Comparison of ENCODE assay signal across 10 cellular contexts in genomic region chr16:10312784-10313724, GRCh38.
DNase-seq lines count a peak whose midpoint lies in the region; ATAC-seq, FAIRE-seq and TF ChIP-seq lines count a peak whose summit lies in the region.
"Had no signal": no experiment of that assay in that cellular context is flagged by ENCODE, and none has a peak within 500 bp of the region (broad histone marks: within the 10 kb centered on the region; RNA-seq: fewer than 3 reads in every experiment).

No MANE protein-coding gene starts in this region.

- peak; percentile 27 for DNase-seq in Calu3
- peak; percentile 59 for DNase-seq in RCC 7860 (ENCODE audit: low spot score)
- DNase-seq in caudate nucleus (lab: John Stamatoyannopoulos, UW): no peak
- DNase-seq in T-helper 9 cell: no peak
- no peak for DNase-seq in NCI-H82 (lab: John Stamatoyannopoulos, UW)
- no peak for DNase-seq in OCI-M2 (lab: John Stamatoyannopoulos, UW; ENCODE audit: unreplicated experiment)
- DNase-seq: SHP77, transverse colon had no signal

- no peaks in the 10 kb centered on the region for H3K27me3 Mint-ChIP-seq in Calu3 (ENCODE audit: unreplicated experiment)

- intact Hi-C loops in Calu3 (cut with micrococcal nuclease; ENCODE audit: unreplicated experiment): loop anchor here (2.0 kb wide), 2 partner anchors 56 to 424 kb away; no protein-coding TSS in a partner anchor

- peak; percentile 88 for FAIRE-seq in RCC 7860 (lab: Jason Lieb, UNC)

- no peak overlapping the region for H3K4me3 Mint-ChIP-seq in Calu3 (ENCODE audit: low read depth, unreplicated experiment)

- no TSS peak for BruUV-seq in Calu3 (replicated peaks; lab: Mats Ljungman, UMichigan)

- ATAC-seq in GM19397 (IDR thresholded peaks at IDR 0.05; ENCODE audit: unreplicated experiment) (peak; percentile 81), HG03025 (IDR thresholded peaks at IDR 0.05; ENCODE audit: low FRiP score, unreplicated experiment) (peak; percentile 66)

- CTCF ChIA-PET in Calu3 (lab: Charles Lee): interaction anchor here (0.6 kb wide), 1 partner anchor 740 kb away, joined by 3 read pairs; no protein-coding TSS in a partner anchor

- no peak overlapping the region for H3K27ac ChIP-seq in caudate nucleus (ENCODE audit: low read depth, low read length)
- H3K27ac ChIP-seq: transverse colon had no signal

- H3K4me1 Mint-ChIP-seq in Calu3 (ENCODE audit: low read depth, unreplicated experiment): peaks cover 23% of the 10 kb centered on the region

- peaks cover 4% of the 10 kb centered on the region for H3K36me3 Mint-ChIP-seq in Calu3 (ENCODE audit: insufficient read depth, unreplicated experiment)

- no peak for TF ChIP-seq CTCF in Calu3 (IDR thresholded peaks at IDR 0.05; ENCODE audit: unreplicated experiment)

- peak overlapping the region; percentile 21 for H3K27ac Mint-ChIP-seq in Calu3 (ENCODE audit: unreplicated experiment)

- peaks cover 2% of the 10 kb centered on the region for H3K9me3 Mint-ChIP-seq in Calu3 (ENCODE audit: low read depth, unreplicated experiment)

Comparison
In these comparisons a context has a peak if more than half of its experiments do, and no peak if none do; other contexts are left out.
1. DNase-seq: peak in Calu3 (single experiment) and RCC 7860 (single experiment); none in caudate nucleus (0 of 61), T-helper 9 cell (single experiment), NCI-H82 (single experiment) and OCI-M2 (single experiment).